Comparison of ENCODE assay signal across 1 cellular context in genomic region chr19:23259961-23260360, GRCh38.
TF ChIP-seq lines count a peak whose summit lies in the region.

No MANE protein-coding gene starts in this region.

TF ChIP-seq in HepG2, 621 proteins besides CTCF, POLR2A, EP300 and RAD21 (continued from another document):
- TF ChIP-seq GRHL1 (CRISPR knock-in tag; conservative IDR thresholded peaks at IDR 0.05) (no peak), GABPB1 (CRISPR knock-in tag; IDR thresholded peaks at IDR 0.05) (no peak), BRF2 (CRISPR knock-in tag; IDR thresholded peaks at IDR 0.05) (no peak)
